ENCODE assay signal across 2 cellular contexts in genomic region chr22:37739611-37740049, GRCh38.
TF ChIP-seq lines count a peak whose summit lies in the region.

No MANE protein-coding gene starts in this region.

TF ChIP-seq in IMR-90, 13 proteins besides CTCF, POLR2A, EP300 and RAD21:
- no peak for TF ChIP-seq USF2 (IDR thresholded peaks at IDR 0.05; ENCODE audit: low read depth, low read length)
- TF ChIP-seq MAZ (IDR thresholded peaks at IDR 0.05; ENCODE audit: borderline replicate concordance, low read depth, low read length) = no peak
- TF ChIP-seq CEBPB (IDR thresholded peaks at IDR 0.05; ENCODE audit: low read depth, low read length) = no peak

TF ChIP-seq in HepG2, 621 proteins besides CTCF, POLR2A, EP300 and RAD21:
- TF ChIP-seq ZMYM3 (CRISPR knock-in tag; IDR thresholded peaks at IDR 0.05) (peak; percentile 27; the same call in 1 of the 2 replicates), CENPT (CRISPR knock-in tag; IDR thresholded peaks at IDR 0.05; ENCODE audit: low read depth) (no peak), ZKSCAN8 (CRISPR knock-in tag; IDR thresholded peaks at IDR 0.05; ENCODE audit: borderline replicate concordance) (peak; percentile 81), ZFP90 (CRISPR knock-in tag; IDR thresholded peaks at IDR 0.05; ENCODE audit: borderline replicate concordance) (no peak), ZBTB33 (CRISPR knock-in tag; IDR thresholded peaks at IDR 0.05) (peak; percentile 74; the same call in 1 of the 2 replicates), ZNF629 (CRISPR knock-in tag; conservative IDR thresholded peaks at IDR 0.05) (peak; percentile 85)
